8 cellular contexts compared by ENCODE assay signal in the genomic region with DNA sequence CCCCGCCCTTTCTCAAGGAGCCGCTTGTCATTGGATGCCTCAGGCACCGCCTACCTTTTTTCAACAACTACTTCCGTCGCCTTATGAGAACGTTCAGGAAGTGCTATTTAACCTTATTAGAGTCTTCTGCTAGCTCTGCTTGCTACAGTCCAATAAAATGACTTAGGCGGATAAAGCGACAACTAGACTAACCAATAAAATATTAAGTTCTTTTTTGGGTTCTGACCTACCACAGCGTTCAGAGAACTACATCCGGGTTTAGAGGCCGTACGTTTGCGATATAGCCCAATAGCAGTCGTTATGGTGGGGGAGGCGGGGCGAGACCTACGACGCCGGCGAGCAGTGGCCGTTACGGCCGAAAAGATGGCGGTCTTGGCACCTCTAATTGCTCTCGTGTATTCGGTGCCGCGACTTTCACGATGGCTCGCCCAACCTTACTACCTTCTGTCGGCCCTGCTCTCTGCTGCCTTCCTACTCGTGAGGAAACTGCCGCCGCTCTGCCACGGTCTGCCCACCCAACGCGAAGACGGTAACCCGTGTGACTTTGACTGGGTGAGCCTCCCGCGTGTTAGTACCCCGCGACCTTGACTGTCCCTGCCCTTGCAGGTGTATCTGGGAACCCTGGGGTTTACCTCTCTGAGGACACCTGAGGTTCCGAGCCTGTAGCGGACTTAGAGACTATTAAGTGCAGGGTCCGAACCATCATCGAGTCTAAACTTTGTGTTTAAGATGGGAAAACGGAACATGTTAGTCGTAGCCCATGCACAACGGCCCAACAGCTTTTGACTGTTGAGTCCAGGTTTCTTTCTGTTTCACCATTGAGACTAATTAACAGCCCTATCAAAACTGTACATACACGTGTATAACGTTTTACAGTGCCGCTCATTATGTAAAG. TPM values are rescaled to one million over a fixed set of nuclear protein-coding genes. Genes with fewer than 3 reads are reported as not detected.
DNase-seq lines count a peak whose midpoint lies in the region; ATAC-seq and TF ChIP-seq lines count a peak whose summit lies in the region.

A gene with protein sequence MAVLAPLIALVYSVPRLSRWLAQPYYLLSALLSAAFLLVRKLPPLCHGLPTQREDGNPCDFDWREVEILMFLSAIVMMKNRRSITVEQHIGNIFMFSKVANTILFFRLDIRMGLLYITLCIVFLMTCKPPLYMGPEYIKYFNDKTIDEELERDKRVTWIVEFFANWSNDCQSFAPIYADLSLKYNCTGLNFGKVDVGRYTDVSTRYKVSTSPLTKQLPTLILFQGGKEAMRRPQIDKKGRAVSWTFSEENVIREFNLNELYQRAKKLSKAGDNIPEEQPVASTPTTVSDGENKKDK (plus strand): TSS at position 338 of the 895 bp plus-strand sequence. CDS start 26 bp downstream, at position 364.

- peak within 1 kb of the TSS; percentile 95 for H3K4me3 Mint-ChIP-seq in activated CD4-positive, alpha-beta T cell treated with anti-CD3 and anti-CD28 coated beads, Interleukin-2, amount 10 ng/mL, durations not matched to agents 24 days and 14 days

- H3K4me3 ChIP-seq in BJ (ENCODE audit: low read depth, low read length) (peak within 1 kb of the TSS; percentile 92), colonic mucosa (peak within 1 kb of the TSS; percentile 64)

- no peak for TF ChIP-seq CTCF in BJ (IDR thresholded peaks at IDR 0.05; ENCODE audit: insufficient read depth, low read depth, low read length)
- TF ChIP-seq CTCF in colonic mucosa (IDR thresholded peaks at IDR 0.05), result no peak

- DNase-seq in BJ (ENCODE audit: low read depth) (peak; percentile 100), NCI-H526 treated with DMSO at 0.1 percent for 48 hours (lab: John Stamatoyannopoulos, UW) (peak; percentile 99), colonic mucosa (peak; percentile 94)
- peak; percentile 97 for DNase-seq in activated CD4-positive, alpha-beta T cell treated with anti-CD3 and anti-CD28 coated beads, Interleukin-2, amount 10 ng/mL, durations not matched to agents 24 days and 14 days
- peak; percentile 80 to 82 for DNase-seq in stimulated activated CD4-positive, alpha-beta T cell treated with anti-CD3 and anti-CD28 coated beads, Interleukin-1b, Interleukin-23, amount 100 ng/mL, for 4 hours (ENCODE audit: low read depth in 2 of 2)

- H3K27ac Mint-ChIP-seq in activated CD4-positive, alpha-beta T cell treated with anti-CD3 and anti-CD28 coated beads, Interleukin-2, amount 10 ng/mL, durations not matched to agents 24 days and 14 days, result peak within 1 kb of the TSS; percentile 96

- POLR2A ChIA-PET in BJ (lab: Charles Lee), result interaction anchor here (0.5 to 1.0 kb wide), 3 partner anchors 29 to 402 kb away, joined by 3 to 6 read pairs (median 4); a partner anchor contains a TSS

- no peaks in the 10 kb centered on the region for H3K27me3 Mint-ChIP-seq in activated CD4-positive, alpha-beta T cell treated with anti-CD3 and anti-CD28 coated beads, Interleukin-2, amount 10 ng/mL, durations not matched to agents 24 days and 14 days

- H3K27ac ChIP-seq in colonic mucosa, result peak within 1 kb of the TSS; percentile 92
- peak within 1 kb of the TSS; percentile 95 for H3K27ac ChIP-seq in layer of hippocampus (ENCODE audit: low read depth, low read length)

- H3K9ac ChIP-seq in colonic mucosa (ENCODE audit: low read depth in 2 of 2, low read length in 2 of 2), result peak within 1 kb of the TSS; percentile 94 to 100

- ATAC-seq in GM19324 (IDR thresholded peaks at IDR 0.05; ENCODE audit: low FRiP score, unreplicated experiment), result peak; percentile 95
- ATAC-seq in HG03469 (IDR thresholded peaks at IDR 0.05; ENCODE audit: unreplicated experiment), result peak; percentile 95

- peaks cover 13% of the 10 kb centered on the region for H3K36me3 Mint-ChIP-seq in activated CD4-positive, alpha-beta T cell treated with anti-CD3 and anti-CD28 coated beads, Interleukin-2, amount 10 ng/mL, durations not matched to agents 24 days and 14 days (ENCODE audit: low read depth)

- CTCF ChIA-PET in BJ (lab: Yijun Ruan, JAX), result interaction anchor here (1.1 kb wide), 1 partner anchor 88 kb away, joined by 6 read pairs; no protein-coding TSS in a partner anchor

- no peaks in the 10 kb centered on the region for H3K9me3 ChIP-seq in colonic mucosa

- H3K27me3 ChIP-seq in BJ (ENCODE audit: control insufficient read depth, insufficient read depth, low read length) (no peaks in the 10 kb centered on the region), colonic mucosa (no peaks in the 10 kb centered on the region), layer of hippocampus (ENCODE audit: control insufficient read depth, insufficient read depth, low read length) (no peaks in the 10 kb centered on the region)

- H3K4me1 Mint-ChIP-seq in activated CD4-positive, alpha-beta T cell treated with anti-CD3 and anti-CD28 coated beads, Interleukin-2, amount 10 ng/mL, durations not matched to agents 24 days and 14 days, result peaks cover 39% of the 10 kb centered on the region

- intact Hi-C loops in activated CD4-positive, alpha-beta T cell treated with anti-CD3 and anti-CD28 coated beads, Interleukin-2, amount 10 ng/mL, durations not matched to agents 24 days and 14 days (cut with micrococcal nuclease), result loop anchor here (1.0 to 2.0 kb wide), 9 partner anchors 29 to 1902 kb away; a partner anchor contains a TSS
- intact Hi-C loops in colonic mucosa (cut with DNase I), result loop anchor here (5.0 kb wide), 1 partner anchor 40 kb away; no protein-coding TSS in a partner anchor

- H3K36me3 ChIP-seq in BJ (ENCODE audit: control insufficient read depth, insufficient read depth, low read length) (no peaks in the 10 kb centered on the region; the same call in 1 of the 2 replicates), colonic mucosa (no peaks in the 10 kb centered on the region)

- peaks cover 24% of the 10 kb centered on the region for H3K4me1 ChIP-seq in colonic mucosa

- H3K9me3 Mint-ChIP-seq in activated CD4-positive, alpha-beta T cell treated with anti-CD3 and anti-CD28 coated beads, Interleukin-2, amount 10 ng/mL, durations not matched to agents 24 days and 14 days, result no peaks in the 10 kb centered on the region

RNA-seq across cellular contexts. Expression of the gene that starts here (rescaled TPM):
- 96.7 and 116 TPM in 2 replicates for polyA plus RNA-seq in BJ (2011; rRNA removed)
- polyA minus RNA-seq in BJ (2011; rRNA and poly(A)+ RNA removed), result 57.6 and 121 TPM in 2 replicates
- total RNA-seq in activated CD4-positive, alpha-beta T cell treated with anti-CD3 and anti-CD28 coated beads, Interleukin-2, amount 10 ng/mL, durations not matched to agents 24 days and 14 days, result 99.0 and 99.2 TPM in 2 replicates
- 100 to 1,000 TPM in 1 of 2 donors, 10 to 100 TPM in 1; 92.1 to 145 TPM for total RNA-seq in colonic mucosa

Comparison
In these comparisons a context has a peak if more than half of its experiments do, and no peak if none do; other contexts are left out.
1. Peak in every context shown above with its lines: DNase-seq, ATAC-seq, H3K4me3 ChIP-seq and H3K27ac ChIP-seq.